ENCODE assay signal across 29 cellular contexts in genomic region chr9:135136481-135136880, GRCh38. TPM values are rescaled to one million over a fixed set of nuclear protein-coding genes. Genes with fewer than 3 reads are reported as not detected.
A peak's percentile ranks its signal among the peaks of the same experiment; 100 is the strongest.
DNase-seq lines count a peak whose midpoint lies in the region; ATAC-seq and TF ChIP-seq lines count a peak whose summit lies in the region.
"Had no signal": no experiment of that assay in that cellular context is flagged by ENCODE, and none has a peak within 500 bp of the region (broad histone marks: within the 10 kb centered on the region; RNA-seq: fewer than 3 reads in every experiment).

No MANE protein-coding gene starts in this region.

- H3K9me3 ChIP-seq in cardiac muscle cell (ENCODE audit: low read depth) (no peaks in the 10 kb centered on the region), Panc1 (ENCODE audit: control insufficient read depth, insufficient read depth, low read depth, low read length) (no peaks in the 10 kb centered on the region), tibial artery (peaks cover 0 to 17% (median 15%) of the 10 kb centered on the region in 3 donors)
- H3K9me3 ChIP-seq in CD8-positive, alpha-beta T cell (ENCODE audit: low read length), result no peaks in the 10 kb centered on the region
- H3K9me3 ChIP-seq: gastrocnemius medialis had no signal

- no peak for TF ChIP-seq CTCF in cardiac muscle cell (IDR thresholded peaks at IDR 0.05; ENCODE audit: low read depth, low read length)
- TF ChIP-seq CTCF in Panc1 (IDR thresholded peaks at IDR 0.05), result no peak
- no peak for TF ChIP-seq CTCF in dorsolateral prefrontal cortex (IDR thresholded peaks at IDR 0.05 in 54 of 56, conservative IDR thresholded peaks at IDR 0.05 in 2 of 56; ENCODE audit: low read depth in 1 of 56, partially characterized antibody in 56 of 56)
- no peak for TF ChIP-seq CTCF in CD8-positive, alpha-beta T cell (IDR thresholded peaks at IDR 0.05)
- TF ChIP-seq CTCF in tibial artery (IDR thresholded peaks at IDR 0.05), result no peak

- in situ Hi-C loops in Panc1 (cut with HindIII; ENCODE audit: low pct_unique_long_range_greater_than_20kb, low sequenced_read_pairs), result no loop called here

- CTCF ChIA-PET in Panc1 (lab: Charles Lee), result no interaction called here
- CTCF ChIA-PET in activated CD4-positive, alpha-beta T cell treated with anti-CD3 and anti-CD28 coated beads for 36 hours (lab: Charles Lee), result no interaction called here
- CTCF ChIA-PET in CD8-positive, alpha-beta T cell (lab: Charles Lee), result no interaction called here

- no peak overlapping the region for H3K4me3 Mint-ChIP-seq in activated CD4-positive, alpha-beta T cell treated with anti-CD3 and anti-CD28 coated beads for 36 hours
- no peak overlapping the region for H3K4me3 Mint-ChIP-seq in CD8-positive, alpha-beta T cell
- H3K4me3 Mint-ChIP-seq: activated naive CD4-positive, alpha-beta T cell treated with anti-CD3 and anti-CD28 coated beads, Interleukin-2, amount 10 ng/mL, durations not matched to agents 7 days and 5 days; nephron progenitor cell; WTC11 had no signal

- no peaks in the 10 kb centered on the region for H3K36me3 Mint-ChIP-seq in activated CD4-positive, alpha-beta T cell treated with anti-CD3 and anti-CD28 coated beads for 36 hours (ENCODE audit: low read depth)
- no peaks in the 10 kb centered on the region for H3K36me3 Mint-ChIP-seq in CD8-positive, alpha-beta T cell
- H3K36me3 Mint-ChIP-seq: activated naive CD4-positive, alpha-beta T cell treated with anti-CD3 and anti-CD28 coated beads, Interleukin-2, amount 10 ng/mL, durations not matched to agents 7 days and 5 days had no signal

- intact Hi-C loops in cardiac septum (cut with DNase I) (no loop called here), Panc1 (cut with micrococcal nuclease; ENCODE audit: unreplicated experiment) (no loop called here), dorsolateral prefrontal cortex (cut with DNase I) (no loop called here), tibial artery (cut with DNase I; ENCODE audit: low total_unique reads) (no loop called here)
- intact Hi-C loops in activated CD4-positive, alpha-beta T cell treated with anti-CD3 and anti-CD28 coated beads for 36 hours (cut with DNase I, micrococcal nuclease), result no loop called here
- intact Hi-C loops in CD8-positive, alpha-beta T cell (cut with DNase I, micrococcal nuclease), result no loop called here

- ATAC-seq in Panc1 (0 out of 2 replicates have a peak, but pooled peaks have one; percentile 17), HG03378 (IDR thresholded peaks at IDR 0.05; ENCODE audit: unreplicated experiment) (no peak)
- no peak for ATAC-seq in activated CD4-positive, alpha-beta T cell treated with anti-CD3 and anti-CD28 coated beads for 36 hours
- no peak for ATAC-seq in CD8-positive, alpha-beta T cell
- ATAC-seq: gastrocnemius medialis, WTC11 had no signal

- no TSS peak for BruUV-seq in Panc1 (replicated peaks; lab: Mats Ljungman, UMichigan)

- no peaks in the 10 kb centered on the region for H3K36me3 ChIP-seq in cardiac muscle cell
- no peaks in the 10 kb centered on the region for H3K36me3 ChIP-seq in Panc1 (ENCODE audit: control insufficient read depth, insufficient read depth, low read length)
- no peaks in the 10 kb centered on the region for H3K36me3 ChIP-seq in CD8-positive, alpha-beta T cell (ENCODE audit: insufficient read depth, low read length)
- no peaks in the 10 kb centered on the region for H3K36me3 ChIP-seq in tibial artery
- H3K36me3 ChIP-seq: breast epithelium, gastrocnemius medialis, stomach, tibial nerve had no signal

- no peak for DNase-seq in cardiac muscle cell (ENCODE audit: low read depth in 1 of 2, low spot score in 1 of 2)
- no peak for DNase-seq in cardiac septum (ENCODE audit: low spot score)
- DNase-seq in Panc1 (ENCODE audit: low read depth, low spot score), result no peak
- peak in 1 of 10 donors; percentile 41 for DNase-seq in dorsolateral prefrontal cortex
- no peak for DNase-seq in activated CD4-positive, alpha-beta T cell treated with anti-CD3 and anti-CD28 coated beads for 36 hours
- no peak for DNase-seq in CD8-positive, alpha-beta T cell
- DNase-seq in tibial artery, result no peak
- DNase-seq: ACHN; activated CD4-positive, alpha-beta T cell treated with anti-CD3 and anti-CD28 coated beads, Interleukin-2, amount 50 U/mL, for 4 hours; activated naive CD4-positive, alpha-beta T cell treated with anti-CD3 and anti-CD28 coated beads, Interleukin-2, amount 10 ng/mL, durations not matched to agents 7 days and 5 days; amniotic stem cell; COR-L47; DND-41; gastrocnemius medialis; Karpas-422; NCI-H526 treated with DMSO at 0.1 percent for 48 hours; nephron progenitor cell; right cardiac atrium; stimulated activated CD4-positive, alpha-beta T cell treated with anti-CD3 and anti-CD28 coated beads, Interleukin-2, amount 100 ng/mL, for 24 hours; stomach; SW 1271; T1000 had no signal

- H3K27me3 ChIP-seq in cardiac muscle cell, result no peaks in the 10 kb centered on the region
- H3K27me3 ChIP-seq in Panc1 (ENCODE audit: control insufficient read depth, insufficient read depth, low read length), result no peaks in the 10 kb centered on the region
- no peaks in the 10 kb centered on the region for H3K27me3 ChIP-seq in dorsolateral prefrontal cortex
- no peaks in the 10 kb centered on the region for H3K27me3 ChIP-seq in CD8-positive, alpha-beta T cell (ENCODE audit: insufficient read depth, low read length)
- H3K27me3 ChIP-seq in tibial artery, result peaks cover 0 to 75% of the 10 kb centered on the region in 2 donors
- H3K27me3 ChIP-seq: BLaER1, gastrocnemius medialis, hepatocyte had no signal

- H3K4me1 Mint-ChIP-seq in activated CD4-positive, alpha-beta T cell treated with anti-CD3 and anti-CD28 coated beads for 36 hours, result no peaks in the 10 kb centered on the region
- no peaks in the 10 kb centered on the region for H3K4me1 Mint-ChIP-seq in CD8-positive, alpha-beta T cell (ENCODE audit: low read depth)
- H3K4me1 Mint-ChIP-seq: activated naive CD4-positive, alpha-beta T cell treated with anti-CD3 and anti-CD28 coated beads, Interleukin-2, amount 10 ng/mL, durations not matched to agents 7 days and 5 days had no signal

- POLR2A ChIA-PET in Panc1 (lab: Charles Lee), result no interaction called here
- POLR2A ChIA-PET in activated CD4-positive, alpha-beta T cell treated with anti-CD3 and anti-CD28 coated beads for 36 hours (lab: Charles Lee), result no interaction called here
- POLR2A ChIA-PET in CD8-positive, alpha-beta T cell (lab: Charles Lee), result no interaction called here

- no peak overlapping the region for H3K27ac Mint-ChIP-seq in activated CD4-positive, alpha-beta T cell treated with anti-CD3 and anti-CD28 coated beads for 36 hours
- H3K27ac Mint-ChIP-seq in CD8-positive, alpha-beta T cell, result no peak overlapping the region
- H3K27ac Mint-ChIP-seq: activated naive CD4-positive, alpha-beta T cell treated with anti-CD3 and anti-CD28 coated beads, Interleukin-2, amount 10 ng/mL, durations not matched to agents 7 days and 5 days; nephron progenitor cell; WTC11 had no signal

- H3K4me3 ChIP-seq in cardiac muscle cell, result no peak overlapping the region
- no peak overlapping the region for H3K4me3 ChIP-seq in Panc1 (ENCODE audit: low read depth in 2 of 2, low read length in 2 of 2)
- H3K4me3 ChIP-seq in dorsolateral prefrontal cortex, result no peak overlapping the region
- no peak overlapping the region for H3K4me3 ChIP-seq in CD8-positive, alpha-beta T cell (ENCODE audit: low read depth, low read length)
- H3K4me3 ChIP-seq in tibial artery, result no peak overlapping the region
- H3K4me3 ChIP-seq: BLaER1, breast epithelium, gastrocnemius medialis, hepatocyte, stomach, tibial nerve had no signal

- H3K27me3 Mint-ChIP-seq in activated CD4-positive, alpha-beta T cell treated with anti-CD3 and anti-CD28 coated beads for 36 hours, result peaks cover 13% of the 10 kb centered on the region
- H3K27me3 Mint-ChIP-seq in CD8-positive, alpha-beta T cell (ENCODE audit: low read depth), result peaks cover 16% of the 10 kb centered on the region
- H3K27me3 Mint-ChIP-seq: activated naive CD4-positive, alpha-beta T cell treated with anti-CD3 and anti-CD28 coated beads, Interleukin-2, amount 10 ng/mL, durations not matched to agents 7 days and 5 days had no signal

- H3K4me1 ChIP-seq in cardiac muscle cell (ENCODE audit: low read depth) (peaks cover 12% of the 10 kb centered on the region), Panc1 (ENCODE audit: control insufficient read depth, insufficient read depth, low read length) (no peaks in the 10 kb centered on the region), tibial artery (peaks cover 0 to 7% (median 6%) of the 10 kb centered on the region in 4 donors)
- no peaks in the 10 kb centered on the region for H3K4me1 ChIP-seq in CD8-positive, alpha-beta T cell (ENCODE audit: insufficient read depth, low read length)
- H3K4me1 ChIP-seq: breast epithelium, parathyroid adenoma had no signal

- H3K9me3 Mint-ChIP-seq in activated CD4-positive, alpha-beta T cell treated with anti-CD3 and anti-CD28 coated beads for 36 hours (ENCODE audit: low read depth), result no peaks in the 10 kb centered on the region
- H3K9me3 Mint-ChIP-seq in CD8-positive, alpha-beta T cell, result no peaks in the 10 kb centered on the region

- H3K27ac ChIP-seq in cardiac muscle cell (peak overlapping the region; percentile 47), Panc1 (ENCODE audit: low read length) (no peak overlapping the region), dorsolateral prefrontal cortex (peak overlapping the region in 53 of 59 donors; percentile 22 to 96 (median 87)), tibial artery (no peak overlapping the region)
- H3K27ac ChIP-seq in CD8-positive, alpha-beta T cell (ENCODE audit: low read depth, low read length), result no peak overlapping the region
- H3K27ac ChIP-seq: breast epithelium, hepatocyte, parathyroid adenoma, stomach, tibial nerve had no signal

RNA-seq across cellular contexts. Expression of gene OLFM1, which starts 49.0 kb away (rescaled TPM):
- 2.4 and 6.3 TPM in 2 replicates for total RNA-seq in cardiac muscle cell
- 3.8 and 4.0 TPM in 2 replicates for polyA plus RNA-seq in cardiac muscle cell
- total RNA-seq in cardiac septum, result 8.6 TPM
- 0.39 TPM for total RNA-seq in Panc1 (2021; ENCODE audit: unreplicated experiment)
- 0.88 TPM for polyA plus RNA-seq in Panc1 (2012; ENCODE audit: insufficient read length)
- 1,000 to 10,000 TPM in 2 of 120 experiments, 100 to 1,000 TPM in 118; 171 to 1,128 (median 638) TPM for total RNA-seq in dorsolateral prefrontal cortex
- not detected for total RNA-seq in activated CD4-positive, alpha-beta T cell treated with anti-CD3 and anti-CD28 coated beads for 36 hours
- total RNA-seq in CD8-positive, alpha-beta T cell, result not detected

Comparison
In these comparisons a context has a peak if more than half of its experiments do, and no peak if none do; other contexts are left out.
1. H3K27ac ChIP-seq: peak in cardiac muscle cell (single experiment) and dorsolateral prefrontal cortex (53 of 59); none in Panc1 (single experiment), CD8-positive, alpha-beta T cell (single experiment) and tibial artery (0 of 2).
2. RNA of gene OLFM1, which starts 49.0 kb away (total RNA-seq): 171 to 1,128 TPM in dorsolateral prefrontal cortex; 8.6 TPM in cardiac septum (single experiment), 2.4 to 6.3 TPM in cardiac muscle cell, 0.39 TPM in Panc1 (single experiment), not detected in activated CD4-positive, alpha-beta T cell treated with anti-CD3 and anti-CD28 coated beads for 36 hours and not detected in CD8-positive, alpha-beta T cell; every median in the first group is over 10 times any median in the second.